ENCODE assay signal across 9 cellular contexts in genomic region chr14:30768791-30769190, GRCh38.
"Had no signal": no experiment of that assay in that cellular context is flagged by ENCODE, and none has a peak within 500 bp of the region (broad histone marks: within the 10 kb centered on the region; RNA-seq: fewer than 3 reads in every experiment).

No MANE protein-coding gene starts in this region.

- H3K4me1 ChIP-seq: HAP-1 had no signal

- H3K4me2 ChIP-seq: GM23338 had no signal

- ATAC-seq: GM23338, HCT116 had no signal

- H3K4me3 ChIP-seq: GM23248, GM23338, HAP-1 had no signal

- H3K9ac ChIP-seq: GM23248 had no signal

- H3K4me3 Mint-ChIP-seq: GM23338, H9, HFFc6 had no signal

- H3K36me3 ChIP-seq: HAP-1 had no signal

- H3K27ac ChIP-seq: GM23248 had no signal

- H3K27ac Mint-ChIP-seq: GM23338, H9, HFFc6 had no signal

- H3K4me1 Mint-ChIP-seq: GM23338, H9 had no signal

- DNase-seq: GM23248, GOT3, H7, H9, HCEC 1CT, HFFc6 had no signal

- H2AFZ ChIP-seq: GM23248, GM23338 had no signal
